Comparison of ENCODE assay signal across 8 cellular contexts in the genomic region with DNA sequence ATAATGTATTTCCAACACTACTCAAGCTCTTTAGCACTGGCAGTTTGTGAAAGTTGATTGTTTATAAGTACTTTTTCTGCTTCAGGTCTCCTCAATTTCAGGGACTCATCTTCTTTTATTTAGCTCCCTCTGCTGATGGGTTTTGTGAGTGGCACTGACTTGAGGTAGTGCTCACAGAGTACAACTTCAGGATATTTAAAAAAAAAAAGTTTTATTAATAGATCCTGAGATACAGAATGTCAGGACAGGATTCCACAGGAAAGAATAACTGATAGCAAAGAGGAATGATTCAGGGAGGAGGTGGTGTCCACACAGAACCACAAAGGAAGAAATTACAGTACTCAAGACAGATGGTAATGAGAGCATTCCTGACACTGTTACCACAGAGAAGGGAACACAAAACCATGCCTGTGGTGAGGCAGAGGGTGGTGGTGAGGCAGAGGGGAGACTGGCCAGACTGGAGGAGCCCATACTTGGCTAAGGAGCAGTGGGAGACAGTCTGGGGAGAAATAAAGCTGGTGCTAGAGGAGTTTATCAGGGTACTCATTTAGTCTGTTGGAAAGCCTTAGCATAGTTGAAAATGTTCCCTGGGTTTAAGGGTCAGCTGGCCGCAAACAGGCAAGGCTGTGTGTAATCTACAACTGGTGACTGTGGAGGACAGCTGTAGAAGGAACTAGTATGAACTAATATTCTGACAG.
DNase-seq lines count a peak whose midpoint lies in the region; ATAC-seq and TF ChIP-seq lines count a peak whose summit lies in the region.

No MANE protein-coding gene starts in this region.

- peak in 1 of 2 donors; percentile 5 for DNase-seq in stimulated activated naive CD8-positive, alpha-beta T cell treated with anti-CD3 and anti-CD28 coated beads, Interleukin-15, amount 100 ng/mL, for 72 hours
- DNase-seq in stimulated activated naive CD8-positive, alpha-beta T cell treated with anti-CD3 and anti-CD28 coated beads, Interleukin-15, Interleukin-2, amounts not matched to agents 100 U/mL and 50 U/mL, for 24 hours = no peak
- DNase-seq in KBM-7 (peak; percentile 69), SK-N-MC (ENCODE audit: low read depth, low spot score) (peak; percentile 56), endothelial cell (ENCODE audit: low spot score) (peak; percentile 36)

- peaks cover 26% of the 10 kb centered on the region for H3K4me1 Mint-ChIP-seq in stimulated activated naive CD8-positive, alpha-beta T cell treated with anti-CD3 and anti-CD28 coated beads, Interleukin-15, amount 100 ng/mL, for 72 hours
- no peaks in the 10 kb centered on the region for H3K4me1 Mint-ChIP-seq in endothelial cell (ENCODE audit: unreplicated experiment)

- H3K4me3 ChIP-seq in SK-N-MC = no peak overlapping the region
- no peak overlapping the region for H3K4me3 ChIP-seq in mesodermal cell (ENCODE audit: extremely low read depth, insufficient read depth, low read length, poor library complexity, severe bottlenecking)

- H3K9me3 Mint-ChIP-seq in stimulated activated naive CD8-positive, alpha-beta T cell treated with anti-CD3 and anti-CD28 coated beads, Interleukin-15, amount 100 ng/mL, for 72 hours = no peaks in the 10 kb centered on the region
- H3K9me3 Mint-ChIP-seq in endothelial cell (ENCODE audit: unreplicated experiment) = no peaks in the 10 kb centered on the region

- H3K4me3 Mint-ChIP-seq in stimulated activated naive CD8-positive, alpha-beta T cell treated with anti-CD3 and anti-CD28 coated beads, Interleukin-15, amount 100 ng/mL, for 72 hours = no peak overlapping the region
- H3K4me3 Mint-ChIP-seq in endothelial cell (ENCODE audit: unreplicated experiment) = no peak overlapping the region

- WGBS in mesodermal cell (ENCODE audit: insufficient coverage in 2 of 2), 2 experiments = 60 to 71% methylated on average over 1 of the region's 1 CpG

- H3K27ac Mint-ChIP-seq in stimulated activated naive CD8-positive, alpha-beta T cell treated with anti-CD3 and anti-CD28 coated beads, Interleukin-15, amount 100 ng/mL, for 72 hours = peak overlapping the region; percentile 63 to 86
- peak overlapping the region; percentile 44 for H3K27ac Mint-ChIP-seq in endothelial cell (ENCODE audit: unreplicated experiment)

- TF ChIP-seq CTCF in endothelial cell (IDR thresholded peaks at IDR 0.05; ENCODE audit: unreplicated experiment) = peak; percentile 57

- peaks cover 7% of the 10 kb centered on the region for H3K4me1 ChIP-seq in mesodermal cell (ENCODE audit: control insufficient read depth, insufficient read depth, low read length, poor library complexity, severe bottlenecking)

- H3K27me3 Mint-ChIP-seq in stimulated activated naive CD8-positive, alpha-beta T cell treated with anti-CD3 and anti-CD28 coated beads, Interleukin-15, amount 100 ng/mL, for 72 hours = no peaks in the 10 kb centered on the region
- no peaks in the 10 kb centered on the region for H3K27me3 Mint-ChIP-seq in endothelial cell (ENCODE audit: unreplicated experiment)

- no peaks in the 10 kb centered on the region for H3K36me3 Mint-ChIP-seq in endothelial cell (ENCODE audit: low read depth, unreplicated experiment)

- ATAC-seq in stimulated activated naive CD8-positive, alpha-beta T cell treated with anti-CD3 and anti-CD28 coated beads, Interleukin-15, amount 100 ng/mL, for 72 hours = peak; percentile 43
- no peak for ATAC-seq in stimulated activated naive CD8-positive, alpha-beta T cell treated with anti-CD3 and anti-CD28 coated beads, Interleukin-15, Interleukin-2, amounts not matched to agents 100 U/mL and 50 U/mL, for 24 hours
- no peak for ATAC-seq in GM21367 (IDR thresholded peaks at IDR 0.05; ENCODE audit: unreplicated experiment)
- ATAC-seq in HG03025 (IDR thresholded peaks at IDR 0.05; ENCODE audit: low FRiP score, unreplicated experiment) = no peak

- H3K27ac ChIP-seq in SK-N-MC (no peak overlapping the region), mesodermal cell (ENCODE audit: low read depth, low read length, severe bottlenecking) (peak overlapping the region; percentile 74)

- H3K9me3 ChIP-seq in SK-N-MC (ENCODE audit: low read depth, low read length) (no peaks in the 10 kb centered on the region), mesodermal cell (ENCODE audit: control insufficient read depth, low read length) (no peaks in the 10 kb centered on the region)

- H3K9ac ChIP-seq in SK-N-MC (ENCODE audit: insufficient read length) = no peak overlapping the region

- H3K36me3 ChIP-seq in SK-N-MC (ENCODE audit: insufficient read depth, low read length) (no peaks in the 10 kb centered on the region), mesodermal cell (ENCODE audit: control insufficient read depth, insufficient read depth, low read length) (peaks cover 6% of the 10 kb centered on the region)

- in situ Hi-C loops in KBM-7 (cut with MboI; ENCODE audit: low pct_unique_long_range_greater_than_20kb, low sequenced_read_pairs) = no loop called here
